Comparison of ENCODE assay signal across 8 cellular contexts in the genomic region with DNA sequence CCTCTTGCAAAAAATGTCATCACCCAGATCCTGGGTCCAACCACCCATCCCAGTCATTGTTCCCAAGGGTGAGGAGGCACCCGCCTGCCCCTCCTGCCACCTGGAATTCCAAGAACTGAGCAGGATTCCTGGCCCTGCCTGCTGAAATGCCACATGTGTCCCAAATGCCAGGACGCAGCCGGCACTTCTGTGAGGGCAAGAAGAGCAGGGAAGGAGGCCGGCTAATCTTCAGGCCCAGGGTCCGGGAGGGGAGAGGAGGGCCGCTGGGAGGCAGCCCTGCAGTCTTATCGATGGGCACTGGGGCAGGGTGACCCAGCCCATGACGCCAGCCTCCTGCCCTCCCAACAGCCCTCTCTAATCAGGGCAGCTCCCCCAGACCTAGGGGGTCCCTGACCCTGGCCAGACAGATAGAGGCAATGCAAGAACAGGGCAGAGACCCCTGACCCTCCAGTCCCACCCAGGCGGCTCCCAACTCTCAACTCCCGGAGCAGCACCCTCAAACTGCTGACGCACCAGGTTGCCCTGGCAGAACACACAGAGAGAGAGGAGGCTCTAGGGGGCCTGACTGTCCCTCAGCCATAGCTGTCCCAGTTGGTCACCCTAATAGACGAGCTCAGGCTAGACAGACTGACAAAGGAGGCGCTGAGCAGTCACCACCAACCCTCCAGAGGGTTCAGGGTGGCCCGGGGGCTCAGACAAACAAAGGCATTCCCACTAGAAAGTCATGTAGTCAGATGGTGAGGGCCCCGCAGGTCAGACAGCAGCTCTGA. TPM values are rescaled to one million over a fixed set of nuclear protein-coding genes. Genes with fewer than 3 reads are reported as not detected.
DNase-seq lines count a peak whose midpoint lies in the region; ATAC-seq and TF ChIP-seq lines count a peak whose summit lies in the region.

No MANE protein-coding gene starts in this region.

- TF ChIP-seq RAD21 in liver (IDR thresholded peaks at IDR 0.05), result no peak

- no peak for ATAC-seq in activated T-cell treated with anti-CD3 and anti-CD28 coated beads, Interleukin-2, amount 50 U/mL, for 4 hours

- TF ChIP-seq CTCF in liver (IDR thresholded peaks at IDR 0.05; ENCODE audit: low read depth, low read length, missing input control), result no peak

- peaks cover 5% of the 10 kb centered on the region for H3K36me3 Mint-ChIP-seq in activated T-cell treated with anti-CD3 and anti-CD28 coated beads, Interleukin-2, amount 50 U/mL, for 4 hours (ENCODE audit: insufficient read depth)
- peaks cover 12% of the 10 kb centered on the region for H3K36me3 Mint-ChIP-seq in activated naive CD8-positive, alpha-beta T cell treated with anti-CD3 and anti-CD28 coated beads for 36 hours

- H3K9ac ChIP-seq in liver (ENCODE audit: low read depth in 1 of 2, low read length in 2 of 2), result no peak overlapping the region

- H3K27ac ChIP-seq in liver (ENCODE audit: low read depth in 1 of 2, low read length in 2 of 2), result no peak overlapping the region
- peak overlapping the region; percentile 88 for H3K27ac ChIP-seq in thymus (ENCODE audit: low read depth)

- peaks cover 0 to 2% (median under 1%) of the 10 kb centered on the region in 4 donors for H3K36me3 ChIP-seq in liver (ENCODE audit: control insufficient read depth in 4 of 4, insufficient read depth in 3 of 4, low read depth in 1 of 4, low read length in 3 of 4)
- H3K36me3 ChIP-seq in thymus (ENCODE audit: control insufficient read depth, insufficient read depth), result peaks cover 13% of the 10 kb centered on the region

- peak overlapping the region; percentile 79 for H3K27ac Mint-ChIP-seq in activated naive CD8-positive, alpha-beta T cell treated with anti-CD3 and anti-CD28 coated beads for 36 hours

- DNase-seq in activated T-cell treated with anti-CD3 and anti-CD28 coated beads, Interleukin-2, amount 50 U/mL, for 4 hours, result no peak
- DNase-seq in activated T-cell treated with anti-CD3 and anti-CD28 coated beads, Interleukin-2, amount 50 U/mL, for 48 hours, result no peak
- no peak for DNase-seq in activated naive CD8-positive, alpha-beta T cell treated with anti-CD3 and anti-CD28 coated beads for 36 hours
- no peak for DNase-seq in KG1 (lab: John Stamatoyannopoulos, UW)
- DNase-seq in NCI-H1105 (lab: John Stamatoyannopoulos, UW), result no peak
- no peak for DNase-seq in NCI-H1417 (lab: John Stamatoyannopoulos, UW)

- H3K9me3 Mint-ChIP-seq in activated T-cell treated with anti-CD3 and anti-CD28 coated beads, Interleukin-2, amount 50 U/mL, for 4 hours, result no peaks in the 10 kb centered on the region
- no peaks in the 10 kb centered on the region for H3K9me3 Mint-ChIP-seq in activated naive CD8-positive, alpha-beta T cell treated with anti-CD3 and anti-CD28 coated beads for 36 hours

- 85% methylated on average over 15 of the region's 15 CpGs for WGBS in liver
- WGBS in thymus, result 92% methylated on average over 15 of the region's 15 CpGs

- no peaks in the 10 kb centered on the region for H3K27me3 Mint-ChIP-seq in activated T-cell treated with anti-CD3 and anti-CD28 coated beads, Interleukin-2, amount 50 U/mL, for 4 hours (ENCODE audit: low read depth)
- no peaks in the 10 kb centered on the region for H3K27me3 Mint-ChIP-seq in activated naive CD8-positive, alpha-beta T cell treated with anti-CD3 and anti-CD28 coated beads for 36 hours

- peak overlapping the region; percentile 98 for H3K4me3 Mint-ChIP-seq in activated T-cell treated with anti-CD3 and anti-CD28 coated beads, Interleukin-2, amount 50 U/mL, for 4 hours
- H3K4me3 Mint-ChIP-seq in activated naive CD8-positive, alpha-beta T cell treated with anti-CD3 and anti-CD28 coated beads for 36 hours, result peak overlapping the region; percentile 93

- H3K9me3 ChIP-seq in liver (ENCODE audit: control insufficient read depth in 4 of 4, low read length in 3 of 4) (no peaks in the 10 kb centered on the region), thymus (ENCODE audit: control insufficient read depth) (no peaks in the 10 kb centered on the region)

- H3K4me1 Mint-ChIP-seq in activated T-cell treated with anti-CD3 and anti-CD28 coated beads, Interleukin-2, amount 50 U/mL, for 4 hours (ENCODE audit: low read depth), result peaks cover 43% of the 10 kb centered on the region
- peaks cover 32% of the 10 kb centered on the region for H3K4me1 Mint-ChIP-seq in activated naive CD8-positive, alpha-beta T cell treated with anti-CD3 and anti-CD28 coated beads for 36 hours

- H3K4me3 ChIP-seq in liver (ENCODE audit: low read depth in 1 of 3, low read length in 3 of 3) (peak overlapping the region in 2 of 3 donors; percentile 23 to 96), thymus (ENCODE audit: low read length) (peak overlapping the region; percentile 98)

- H3K4me1 ChIP-seq in liver (ENCODE audit: control insufficient read depth in 4 of 4, insufficient read depth in 4 of 4, low read length in 3 of 4) (peaks cover 9 to 44% (median 25%) of the 10 kb centered on the region in 4 donors), thymus (ENCODE audit: control insufficient read depth, insufficient read depth, low read length) (peaks cover 30% of the 10 kb centered on the region)

- H3K27me3 ChIP-seq in liver (ENCODE audit: control insufficient read depth in 4 of 4, insufficient read depth in 4 of 4, low read length in 3 of 4) (no peaks in the 10 kb centered on the region), thymus (ENCODE audit: control insufficient read depth, insufficient read depth) (no peaks in the 10 kb centered on the region)

TF ChIP-seq in liver, 16 proteins besides CTCF, POLR2A, EP300 and RAD21 (continues in another document):
- no peak for TF ChIP-seq REST (IDR thresholded peaks at IDR 0.05)
- TF ChIP-seq YY1 (IDR thresholded peaks at IDR 0.05), result no peak
- TF ChIP-seq SP1 (IDR thresholded peaks at IDR 0.05), result no peak
- no peak for TF ChIP-seq NR2F2 (IDR thresholded peaks at IDR 0.05)
- TF ChIP-seq EGR1 (IDR thresholded peaks at IDR 0.05; ENCODE audit: low read depth in 2 of 2), result no peak
- TF ChIP-seq TAF1 (conservative IDR thresholded peaks at IDR 0.05), result no peak

RNA-seq across cellular contexts. Expression of gene MFSD12, which starts 1.5 kb away (rescaled TPM):
- total RNA-seq in activated T-cell treated with anti-CD3 and anti-CD28 coated beads, Interleukin-2, amount 50 U/mL, for 4 hours, result 100 to 1,000 TPM in 2 of 3 donors, 10 to 100 TPM in 1; 94.6 to 148 (median 128) TPM
- 10 to 100 TPM; 73.2 to 76.1 TPM for total RNA-seq in activated naive CD8-positive, alpha-beta T cell treated with anti-CD3 and anti-CD28 coated beads for 36 hours
- 10 to 100 TPM; 21.7 to 43.6 TPM for total RNA-seq in liver
- polyA plus RNA-seq in liver (10 to 100 TPM in 1 of 2 donors, 1 to 10 TPM in 1; 9.4 to 27.5 TPM), thymus (76.0 TPM)

RNA-seq across cellular contexts. Expression of gene TEKTIP1, which starts 16.9 kb away (rescaled TPM):
- 1 to 10 TPM in 2 of 3 donors, not detected in 1; 1.0 to 1.1 TPM for total RNA-seq in activated T-cell treated with anti-CD3 and anti-CD28 coated beads, Interleukin-2, amount 50 U/mL, for 4 hours
- total RNA-seq in activated naive CD8-positive, alpha-beta T cell treated with anti-CD3 and anti-CD28 coated beads for 36 hours, result 1 to 10 TPM; 1.2 to 2.2 TPM
- under 1 TPM in 1 of 2 donors, not detected in 1; 0.17 TPM for total RNA-seq in liver
- polyA plus RNA-seq in liver, result not detected
- polyA plus RNA-seq in thymus, result 4.9 TPM

RNA-seq across cellular contexts. Expression of gene HMG20B, which starts 16.9 kb away (rescaled TPM):
- total RNA-seq in activated T-cell treated with anti-CD3 and anti-CD28 coated beads, Interleukin-2, amount 50 U/mL, for 4 hours, result 10 to 100 TPM; 56.3 to 60.9 (median 59.3) TPM
- 10 to 100 TPM; 37.1 to 41.6 TPM for total RNA-seq in activated naive CD8-positive, alpha-beta T cell treated with anti-CD3 and anti-CD28 coated beads for 36 hours
- total RNA-seq in liver, result 10 to 100 TPM; 28.6 to 35.1 TPM
- 10 to 100 TPM; 29.3 to 31.7 TPM for polyA plus RNA-seq in liver
- 111 TPM for polyA plus RNA-seq in thymus

RNA-seq across cellular contexts. Expression of gene GIPC3, which starts 29.4 kb away (rescaled TPM):
- total RNA-seq in activated T-cell treated with anti-CD3 and anti-CD28 coated beads, Interleukin-2, amount 50 U/mL, for 4 hours, result under 1 TPM; 0.23 to 0.40 (median 0.27) TPM
- under 1 TPM; 0.32 to 0.43 TPM for total RNA-seq in activated naive CD8-positive, alpha-beta T cell treated with anti-CD3 and anti-CD28 coated beads for 36 hours
- total RNA-seq in liver, result under 1 TPM; 0.23 to 0.25 TPM
- polyA plus RNA-seq in liver, result under 1 TPM; 0.25 to 0.95 TPM
- 0.91 TPM for polyA plus RNA-seq in thymus

RNA-seq across cellular contexts. Expression of gene FZR1, which starts 49.7 kb away (rescaled TPM):
- 10 to 100 TPM; 30.4 to 38.1 (median 33.2) TPM for total RNA-seq in activated T-cell treated with anti-CD3 and anti-CD28 coated beads, Interleukin-2, amount 50 U/mL, for 4 hours
- total RNA-seq in activated naive CD8-positive, alpha-beta T cell treated with anti-CD3 and anti-CD28 coated beads for 36 hours, result 10 to 100 TPM; 32.6 to 39.6 TPM
- total RNA-seq in liver, result 10 to 100 TPM; 17.0 to 27.3 TPM
- polyA plus RNA-seq in liver (10 to 100 TPM; 18.0 to 22.5 TPM), thymus (26.2 TPM)
